8 cellular contexts compared by ENCODE assay signal in genomic region chr5:112738180-112738560, GRCh38. TPM values are rescaled to one million over a fixed set of nuclear protein-coding genes. Genes with fewer than 3 reads are reported as not detected.
DNase-seq lines count a peak whose midpoint lies in the region; ATAC-seq and TF ChIP-seq lines count a peak whose summit lies in the region.

No MANE protein-coding gene starts in this region.

- peak overlapping the region; percentile 5 for H3K9ac ChIP-seq in parathyroid adenoma

- H3K9me3 Mint-ChIP-seq in activated CD8-positive, alpha-beta T cell treated with anti-CD3 and anti-CD28 coated beads, Interleukin-2, amount 10 ng/mL, durations not matched to agents 7 days and 5 days (ENCODE audit: insufficient read depth), result no peaks in the 10 kb centered on the region

- peak overlapping the region; percentile 51 for H3K27ac ChIP-seq in parathyroid adenoma

- H3K4me2 ChIP-seq in parathyroid adenoma (ENCODE audit: low read length), result no peak overlapping the region

- H2AFZ ChIP-seq in parathyroid adenoma, result peak overlapping the region; percentile 85

- DNase-seq in AG20443 (ENCODE audit: low spot score), result peak; percentile 11
- peak; percentile 25 for DNase-seq in HT-29 (ENCODE audit: low spot score)
- DNase-seq in activated CD8-positive, alpha-beta T cell treated with anti-CD3 and anti-CD28 coated beads, Interleukin-2, amount 10 ng/mL, durations not matched to agents 7 days and 5 days, result no peak
- DNase-seq in Right ventricle myocardium superior, result no peak
- DNase-seq in stimulated activated CD8-positive, alpha-beta memory T cell treated with anti-CD3 and anti-CD28 coated beads, Interleukin-4, amount 100 ng/mL, for 48 hours, result no peak
- no peak for DNase-seq in NCI-H82 (lab: John Stamatoyannopoulos, UW)

- POLR2A ChIA-PET in activated CD8-positive, alpha-beta T cell treated with anti-CD3 and anti-CD28 coated beads, Interleukin-2, amount 10 ng/mL, durations not matched to agents 7 days and 5 days (lab: Charles Lee), result interaction anchor here (1.1 to 2.1 kb wide), 2 partner anchors 30 to 238 kb away, joined by 3 to 10 read pairs; no protein-coding TSS in a partner anchor

- CTCF ChIA-PET in activated CD8-positive, alpha-beta T cell treated with anti-CD3 and anti-CD28 coated beads, Interleukin-2, amount 10 ng/mL, durations not matched to agents 7 days and 5 days (lab: Charles Lee), result interaction anchor here (0.8 to 5.1 kb wide), 4 partner anchors 18 to 186 kb away, joined by 3 to 17 read pairs (median 10); no protein-coding TSS in a partner anchor

- peaks cover 6% of the 10 kb centered on the region for H3K4me1 ChIP-seq in parathyroid adenoma

- no peaks in the 10 kb centered on the region for H3K36me3 ChIP-seq in parathyroid adenoma (ENCODE audit: control insufficient read depth, insufficient read depth, low read length)

- H3K27me3 Mint-ChIP-seq in activated CD8-positive, alpha-beta T cell treated with anti-CD3 and anti-CD28 coated beads, Interleukin-2, amount 10 ng/mL, durations not matched to agents 7 days and 5 days (ENCODE audit: low read depth), result no peaks in the 10 kb centered on the region

- no peak for TF ChIP-seq CTCF in parathyroid adenoma (IDR thresholded peaks at IDR 0.05)

- H3K4me1 Mint-ChIP-seq in activated CD8-positive, alpha-beta T cell treated with anti-CD3 and anti-CD28 coated beads, Interleukin-2, amount 10 ng/mL, durations not matched to agents 7 days and 5 days (ENCODE audit: low read depth), result peaks cover 12% of the 10 kb centered on the region

- H3K27me3 ChIP-seq in parathyroid adenoma (ENCODE audit: control insufficient read depth, insufficient read depth, low read length), result no peaks in the 10 kb centered on the region

- H3K36me3 Mint-ChIP-seq in activated CD8-positive, alpha-beta T cell treated with anti-CD3 and anti-CD28 coated beads, Interleukin-2, amount 10 ng/mL, durations not matched to agents 7 days and 5 days (ENCODE audit: low read depth), result no peaks in the 10 kb centered on the region

- peak overlapping the region; percentile 39 for H3K4me3 ChIP-seq in parathyroid adenoma (ENCODE audit: low read depth, low read length)

- H3K27ac Mint-ChIP-seq in activated CD8-positive, alpha-beta T cell treated with anti-CD3 and anti-CD28 coated beads, Interleukin-2, amount 10 ng/mL, durations not matched to agents 7 days and 5 days, result peak overlapping the region; percentile 73

- H3K79me2 ChIP-seq in parathyroid adenoma, result peaks cover 2% of the 10 kb centered on the region

- no peaks in the 10 kb centered on the region for H3K9me3 ChIP-seq in parathyroid adenoma (ENCODE audit: control insufficient read depth, low read length)

- intact Hi-C loops in Right ventricle myocardium superior (cut with DNase I), result no loop called here

- ATAC-seq in GM18861 (IDR thresholded peaks at IDR 0.05; ENCODE audit: unreplicated experiment), result peak; percentile 26
- peak; percentile 18 for ATAC-seq in activated CD8-positive, alpha-beta T cell treated with anti-CD3 and anti-CD28 coated beads, Interleukin-2, amount 10 ng/mL, durations not matched to agents 7 days and 5 days
- peak; percentile 25 for ATAC-seq in Right ventricle myocardium superior (ENCODE audit: poor library complexity)

- H3K4me3 Mint-ChIP-seq in activated CD8-positive, alpha-beta T cell treated with anti-CD3 and anti-CD28 coated beads, Interleukin-2, amount 10 ng/mL, durations not matched to agents 7 days and 5 days, result peak overlapping the region; percentile 88

RNA-seq across cellular contexts. Expression of gene APC, which starts 0.5 kb away (rescaled TPM):
- 23.1 and 26.0 TPM in 2 replicates for total RNA-seq in HT-29 (2014; rRNA removed; shearing (Covaris generic))
- total RNA-seq in activated CD8-positive, alpha-beta T cell treated with anti-CD3 and anti-CD28 coated beads, Interleukin-2, amount 10 ng/mL, durations not matched to agents 7 days and 5 days, result 10 to 100 TPM; 21.5 to 24.5 TPM
- 33.1 TPM for total RNA-seq in Right ventricle myocardium superior

Comparison
In these comparisons a context has a peak if more than half of its experiments do, and no peak if none do; other contexts are left out.
1. DNase-seq: peak in AG20443 (single experiment) and HT-29 (single experiment); none in activated CD8-positive, alpha-beta T cell treated with anti-CD3 and anti-CD28 coated beads, Interleukin-2, amount 10 ng/mL, durations not matched to agents 7 days and 5 days (single experiment), Right ventricle myocardium superior (single experiment), stimulated activated CD8-positive, alpha-beta memory T cell treated with anti-CD3 and anti-CD28 coated beads, Interleukin-4, amount 100 ng/mL, for 48 hours (single experiment) and NCI-H82 (single experiment).
2. Peak in every context shown above with its lines, with median percentiles within 50 percentile points of each other: ATAC-seq.